Comparison of ENCODE assay signal across 8 cellular contexts in genomic region chr10:104028146-104028545, GRCh38. TPM values are rescaled to one million over a fixed set of nuclear protein-coding genes. Genes with fewer than 3 reads are reported as not detected.
DNase-seq lines count a peak whose midpoint lies in the region; ATAC-seq, FAIRE-seq and TF ChIP-seq lines count a peak whose summit lies in the region.

No MANE protein-coding gene starts in this region.

- CTCF ChIA-PET in A673 (lab: Charles Lee), result interaction anchor here (0.5 to 1.2 kb wide), 2 partner anchors 93 to 140 kb away, joined by 4 to 5 read pairs; no protein-coding TSS in a partner anchor

- H3K27ac Mint-ChIP-seq in astrocyte (ENCODE audit: unreplicated experiment), result no peak overlapping the region

- H3K79me2 ChIP-seq in astrocyte (ENCODE audit: insufficient read depth, low read length), result no peaks in the 10 kb centered on the region

- H3K9me3 ChIP-seq in A673 (ENCODE audit: low read depth, low read length, poor library complexity, severe bottlenecking) (no peaks in the 10 kb centered on the region), astrocyte (ENCODE audit: insufficient read depth, low read depth, low read length) (no peaks in the 10 kb centered on the region)

- H3K4me1 ChIP-seq in A673 (ENCODE audit: insufficient read depth, low read length, poor library complexity, severe bottlenecking), result no peaks in the 10 kb centered on the region
- H3K4me1 ChIP-seq in astrocyte (ENCODE audit: insufficient read depth, low read length), result no peaks in the 10 kb centered on the region

- no peak overlapping the region for H3K4me2 ChIP-seq in astrocyte (ENCODE audit: low read length)

- H3K36me3 ChIP-seq in A673 (ENCODE audit: insufficient read depth, low read length, poor library complexity, severe bottlenecking), result peaks cover 17% of the 10 kb centered on the region
- peaks cover 1% of the 10 kb centered on the region; the same call in 1 of the 2 replicates for H3K36me3 ChIP-seq in H7 (replicated peaks; ENCODE audit: control insufficient read depth, insufficient read depth, low read length)
- H3K36me3 ChIP-seq in astrocyte (ENCODE audit: insufficient read depth, low read length), result peaks cover 31% of the 10 kb centered on the region
- no peaks in the 10 kb centered on the region for H3K36me3 ChIP-seq in kidney epithelial cell (ENCODE audit: control insufficient read depth, insufficient read depth, low read length)

- H2AFZ ChIP-seq in astrocyte (ENCODE audit: low read depth, low read length), result no peak overlapping the region

- peaks cover 10% of the 10 kb centered on the region for H3K36me3 Mint-ChIP-seq in astrocyte (ENCODE audit: low read depth, unreplicated experiment)

- H3K4me3 ChIP-seq in A673 (ENCODE audit: low read depth, low read length, poor library complexity, severe bottlenecking), result no peak overlapping the region
- H3K4me3 ChIP-seq in H7 (ENCODE audit: insufficient read depth, low read depth, low read length), result no peak overlapping the region
- H3K4me3 ChIP-seq in astrocyte (ENCODE audit: insufficient read depth, low read depth, low read length), result no peak overlapping the region
- H3K4me3 ChIP-seq in kidney epithelial cell (ENCODE audit: low read depth, low read length), result no peak overlapping the region

- H3K27me3 ChIP-seq in A673 (replicated peaks; ENCODE audit: insufficient read depth, low read depth, low read length, poor library complexity), result no peaks in the 10 kb centered on the region
- H3K27me3 ChIP-seq in H7 (ENCODE audit: control insufficient read depth, insufficient read depth, low read length), result no peaks in the 10 kb centered on the region
- no peaks in the 10 kb centered on the region for H3K27me3 ChIP-seq in astrocyte (ENCODE audit: insufficient read depth, low read length)
- no peaks in the 10 kb centered on the region for H3K27me3 ChIP-seq in kidney epithelial cell (ENCODE audit: control insufficient read depth, insufficient read depth, low read length)

- intact Hi-C loops in A673 (cut with micrococcal nuclease; ENCODE audit: unreplicated experiment), result loop anchor here (5.0 kb wide), 1 partner anchor 141 kb away; no protein-coding TSS in a partner anchor

- ATAC-seq in HG03097 (IDR thresholded peaks at IDR 0.05; ENCODE audit: low FRiP score, unreplicated experiment) (no peak), HG03095 (IDR thresholded peaks at IDR 0.05; ENCODE audit: unreplicated experiment) (no peak)

- H3K27me3 Mint-ChIP-seq in astrocyte (ENCODE audit: low read depth, unreplicated experiment), result no peaks in the 10 kb centered on the region

- TF ChIP-seq CTCF in A673 (conservative IDR thresholded peaks at IDR 0.05; ENCODE audit: low read depth, low read length) (peak; percentile 49), astrocyte (IDR thresholded peaks at IDR 0.05; ENCODE audit: insufficient read depth, low read depth, low read length) (peak; percentile 28), kidney epithelial cell (IDR thresholded peaks at IDR 0.05; ENCODE audit: insufficient read depth, low read length, poor library complexity, severe bottlenecking) (peak; percentile 38)

- H3K4me3 Mint-ChIP-seq in astrocyte (ENCODE audit: unreplicated experiment), result no peak overlapping the region

- FAIRE-seq in astrocyte (lab: Jason Lieb, UNC), result no peak

- peaks cover 2% of the 10 kb centered on the region for H4K20me1 ChIP-seq in astrocyte (ENCODE audit: insufficient read depth, low read length)

- no peaks in the 10 kb centered on the region for H3K9me3 Mint-ChIP-seq in astrocyte (ENCODE audit: unreplicated experiment)

- POLR2A ChIA-PET in A673 (lab: Charles Lee; ENCODE audit: low non-redundant PET), result no interaction called here

- DNase-seq in A673 (ENCODE audit: low spot score) (peak; percentile 35), H7 (peak; percentile 65), astrocyte (ENCODE audit: low read depth) (no peak), kidney epithelial cell (ENCODE audit: low read depth) (no peak), NCI-H2171 treated with DMSO at 0.1 percent for 48 hours (lab: John Stamatoyannopoulos, UW) (no peak), NCI-H1092 (lab: John Stamatoyannopoulos, UW) (no peak)

- H3K9ac ChIP-seq in astrocyte (ENCODE audit: low read length), result no peak overlapping the region

- H3K27ac ChIP-seq in A673 (ENCODE audit: low read depth, low read length, poor library complexity, severe bottlenecking), result no peak overlapping the region
- H3K27ac ChIP-seq in astrocyte (ENCODE audit: low read depth, low read length), result no peak overlapping the region

- H3K4me1 Mint-ChIP-seq in astrocyte (ENCODE audit: low read depth, unreplicated experiment), result no peaks in the 10 kb centered on the region

- no TSS peak for BruUV-seq in A673 (replicated peaks; lab: Mats Ljungman, UMichigan)

RNA-seq across cellular contexts. Expression of gene COL17A1, which starts 57.5 kb away (rescaled TPM):
- not detected in 2 replicates for total RNA-seq in A673 (2021)
- total RNA-seq in H7 (2014; rRNA removed; shearing (Covaris generic)), result 0.59 and 1.0 TPM in 2 replicates
- 2.6 and 10.1 TPM in 2 replicates for total RNA-seq in astrocyte
- 0.21 and 0.33 TPM in 2 replicates for total RNA-seq in kidney epithelial cell

Comparison
In these comparisons a context has a peak if more than half of its experiments do, and no peak if none do; other contexts are left out.
1. DNase-seq: peak in A673 (single experiment) and H7 (single experiment); none in astrocyte (single experiment), kidney epithelial cell (single experiment), NCI-H2171 treated with DMSO at 0.1 percent for 48 hours (single experiment) and NCI-H1092 (single experiment).
2. Peak in every context shown above with its lines, with median percentiles within 50 percentile points of each other: CTCF ChIP-seq.